In the genomic region with DNA sequence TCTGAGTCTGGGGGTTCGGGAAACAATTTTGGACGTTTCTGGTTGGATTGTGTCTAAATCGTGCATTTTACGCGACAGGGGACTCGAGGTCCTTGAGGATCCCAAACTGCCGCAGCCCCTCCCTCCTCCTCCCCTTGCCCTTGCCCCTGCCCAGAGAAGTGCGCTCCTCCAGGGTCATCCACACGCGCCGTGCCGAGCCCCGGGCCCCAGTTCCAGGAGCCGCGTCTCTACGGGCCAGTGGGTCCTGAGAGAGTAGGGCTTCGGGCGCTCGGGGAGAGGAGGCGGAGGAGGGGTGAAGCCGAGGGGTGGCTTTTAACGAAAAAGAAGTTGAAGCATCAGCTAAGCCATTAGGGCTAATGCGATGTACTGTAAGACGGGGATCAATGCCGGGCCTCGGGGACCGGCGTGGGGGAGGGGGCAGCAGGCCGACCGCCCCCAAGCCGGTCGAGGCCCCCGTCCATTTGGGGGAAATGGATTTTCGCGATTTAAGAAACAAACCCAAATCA, we compare ENCODE assay signal across 20 cellular contexts. TPM values are rescaled to one million over a fixed set of nuclear protein-coding genes. Genes with fewer than 3 reads are reported as not detected.
A peak's percentile ranks its signal among the peaks of the same experiment; 100 is the strongest.
DNase-seq lines count a peak whose midpoint lies in the region; FAIRE-seq and TF ChIP-seq lines count a peak whose summit lies in the region.
"Had no signal": no experiment of that assay in that cellular context is flagged by ENCODE, and none has a peak within 500 bp of the region (broad histone marks: within the 10 kb centered on the region; RNA-seq: fewer than 3 reads in every experiment).

No MANE protein-coding gene starts in this region.

- no peak overlapping the region for H3K9ac ChIP-seq in BLaER1
- H3K9ac ChIP-seq in HUES64 (ENCODE audit: low read depth, low read length), result no peak overlapping the region

- TF ChIP-seq CTCF in hepatocyte (IDR thresholded peaks at IDR 0.05; ENCODE audit: poor library complexity) (no peak), neutrophil (IDR thresholded peaks at IDR 0.05) (no peak), D721Med (IDR thresholded peaks at IDR 0.05; ENCODE audit: insufficient read depth, missing control alignments) (no peak)

- no peaks in the 10 kb centered on the region for H3K79me2 ChIP-seq in hepatocyte

- H4K20me1 ChIP-seq in BLaER1, result peaks cover 61% of the 10 kb centered on the region
- H4K20me1 ChIP-seq in hepatocyte (ENCODE audit: insufficient read depth, poor library complexity, severe bottlenecking), result no peaks in the 10 kb centered on the region

- whole genome bisulfite sequencing in HUES64, result 2% methylated on average over 34 of the region's 35 CpGs
- 3% methylated on average over 35 of the region's 35 CpGs for WGBS in hepatocyte (ENCODE audit: low lambda C conversion rate, missing lambda C conversion rate)

- peaks cover 35% of the 10 kb centered on the region for H3K4me1 ChIP-seq in BLaER1
- peaks cover 13% of the 10 kb centered on the region for H3K4me1 ChIP-seq in HUES64 (ENCODE audit: insufficient read depth, low read length)
- peaks cover 10% of the 10 kb centered on the region for H3K4me1 ChIP-seq in hepatocyte (ENCODE audit: insufficient read depth)
- H3K4me1 ChIP-seq in neutrophil (ENCODE audit: control insufficient read depth in 1 of 2, insufficient read depth in 1 of 2, low read depth in 1 of 2, low read length in 1 of 2), result peaks cover 18 to 23% of the 10 kb centered on the region in 2 experiments
- H3K4me1 ChIP-seq: SJCRH30 had no signal

- peaks cover 88% of the 10 kb centered on the region for H3K27me3 ChIP-seq in BLaER1
- peaks cover 94% of the 10 kb centered on the region for H3K27me3 ChIP-seq in HUES64 (ENCODE audit: insufficient read depth, low read length)
- H3K27me3 ChIP-seq in hepatocyte, result peaks cover 97% of the 10 kb centered on the region
- peaks cover 100% of the 10 kb centered on the region for H3K27me3 ChIP-seq in neutrophil

- H3K4me2 ChIP-seq in BLaER1 (peak overlapping the region; percentile 75), hepatocyte (peak overlapping the region; percentile 69)

- H3K4me3 ChIP-seq in BLaER1 (peak overlapping the region; percentile 58), HUES64 (ENCODE audit: low read length) (peak overlapping the region; percentile 31), hepatocyte (no peak overlapping the region), neutrophil (ENCODE audit: low read depth in 1 of 2, low read length in 1 of 2) (peak overlapping the region; percentile 40 to 47)
- H3K4me3 ChIP-seq: lung, SJCRH30 had no signal

- no peaks in the 10 kb centered on the region for H3K36me3 ChIP-seq in BLaER1
- H3K36me3 ChIP-seq in HUES64 (ENCODE audit: insufficient read depth, low read length), result no peaks in the 10 kb centered on the region
- H3K36me3 ChIP-seq in hepatocyte (replicated peaks; ENCODE audit: insufficient read depth, low read depth), result no peaks in the 10 kb centered on the region
- no peaks in the 10 kb centered on the region for H3K36me3 ChIP-seq in neutrophil
- H3K36me3 ChIP-seq: SJCRH30 had no signal

- H3K9me2 ChIP-seq in hepatocyte (replicated peaks; ENCODE audit: insufficient read depth), result no peaks in the 10 kb centered on the region

- H3K27ac ChIP-seq in BLaER1 (no peak overlapping the region), HUES64 (ENCODE audit: low read depth, low read length) (no peak overlapping the region), hepatocyte (no peak overlapping the region), neutrophil (no peak overlapping the region)
- H3K27ac ChIP-seq: SJCRH30 had no signal

- DNase-seq in hepatocyte (ENCODE audit: low spot score) (no peak), D721Med (ENCODE audit: insufficient read length, low spot score) (no peak), T-helper 9 cell (no peak)
- no peak for DNase-seq in activated CD4-positive, CD25-positive, alpha-beta regulatory T cell treated with anti-CD3 and anti-CD28 coated beads, Interleukin-2, amount 50 U/mL, for 72 hours
- DNase-seq: activated CD4-positive, alpha-beta T cell treated with anti-CD3 and anti-CD28 coated beads, Interleukin-2, amount 10 ng/mL, durations not matched to agents 7 days and 5 days; AML-193; DMS 273 treated with DMSO at 0.1 percent for 48 hours; effector CD8-positive, alpha-beta T cell; IMR-90; naive thymus-derived CD8-positive, alpha-beta T cell; NCI-H2029; NCI-H510A treated with DMSO at 0.1 percent for 48 hours; SJCRH30 had no signal

- H3K9me3 ChIP-seq in BLaER1 (peaks cover 29% of the 10 kb centered on the region), HUES64 (ENCODE audit: insufficient read depth, low read depth, low read length) (no peaks in the 10 kb centered on the region), hepatocyte (ENCODE audit: low read depth) (no peaks in the 10 kb centered on the region), neutrophil (no peaks in the 10 kb centered on the region)
- H3K9me3 ChIP-seq: SJCRH30 had no signal

- no peak overlapping the region for H2AFZ ChIP-seq in hepatocyte

- no peak for FAIRE-seq in D721Med (lab: Jason Lieb, UNC)
- FAIRE-seq: bronchial epithelial cell had no signal

RNA-seq across cellular contexts. Expression of a gene that starts 13.9 kb away (rescaled TPM):
- polyA plus RNA-seq in HUES64 (2013, experiment 1 of 2), result 0.25 TPM
- 0.13 TPM for polyA plus RNA-seq in HUES64 (2013, experiment 2 of 2)
- not detected in 2 replicates for total RNA-seq in hepatocyte
- polyA plus RNA-seq in hepatocyte, result not detected in 2 replicates
- total RNA-seq: activated CD4-positive, alpha-beta T cell treated with anti-CD3 and anti-CD28 coated beads, Interleukin-2, amount 10 ng/mL, durations not matched to agents 7 days and 5 days; activated naive CD4-positive, alpha-beta T cell treated with anti-CD3 and anti-CD28 coated beads, Interleukin-2, amount 50 U/mL, for 72 hours; bronchial epithelial cell; IMR-90; lung; naive thymus-derived CD8-positive, alpha-beta T cell; SJCRH30; T-helper 2 cell treated with Interferon-gamma antibody and Interleukin-4, amounts not matched to agents 100 ng/mL and 5 ng/mL, for 36 hours had no signal
- polyA plus RNA-seq: IMR-90; lung; naive thymus-derived CD8-positive, alpha-beta T cell had no signal
